ENCODE assay signal across 18 cellular contexts in genomic region chr15:70587896-70588567, GRCh38.
"Had no signal": no experiment of that assay in that cellular context is flagged by ENCODE, and none has a peak within 500 bp of the region (broad histone marks: within the 10 kb centered on the region; RNA-seq: fewer than 3 reads in every experiment).

No MANE protein-coding gene starts in this region.

- DNase-seq: activated CD4-positive, alpha-beta T cell treated with anti-CD3 and anti-CD28 coated beads for 1 hour; activated naive CD4-positive, alpha-beta T cell treated with Interleukin-2 at 50 U/mL for 16 hours; caudate nucleus; dorsolateral prefrontal cortex; foreskin keratinocyte; glutamatergic neuron; hippocampal formation; T-helper 1 cell; transverse colon; WERI-Rb-1 had no signal

- H3K4me1 ChIP-seq: foreskin keratinocyte, prostate gland had no signal

- H3K36me3 Mint-ChIP-seq: brain had no signal

- ATAC-seq: activated T-helper 17 cell treated with anti-CD3 and anti-CD28 coated beads, Interleukin-2, amount 50 U/mL, for 72 hours; foreskin keratinocyte had no signal

- H3K27me3 ChIP-seq: right atrium auricular region had no signal

- H3K27ac ChIP-seq: dorsolateral prefrontal cortex, foreskin keratinocyte, prostate gland, right atrium auricular region, suprapubic skin, transverse colon, WERI-Rb-1 had no signal

- H3K4me1 Mint-ChIP-seq: brain had no signal

- H3K4me3 Mint-ChIP-seq: activated T-helper 17 cell treated with anti-CD3 and anti-CD28 coated beads, Interleukin-2, amount 50 U/mL, for 72 hours; brain; mesothelial cell of epicardium; stimulated activated naive CD8-positive, alpha-beta T cell treated with anti-CD3 and anti-CD28 coated beads, Interleukin-15, Interleukin-2, amounts not matched to agents 100 ng/mL and 50 ng/mL, for 24 hours had no signal

- H3K36me3 ChIP-seq: prostate gland, right atrium auricular region, suprapubic skin, transverse colon, WERI-Rb-1 had no signal

- H3K9me3 ChIP-seq: prostate gland, right atrium auricular region, suprapubic skin had no signal

- H3K9me3 Mint-ChIP-seq: activated T-helper 17 cell treated with anti-CD3 and anti-CD28 coated beads, Interleukin-2, amount 50 U/mL, for 72 hours; stimulated activated naive CD8-positive, alpha-beta T cell treated with anti-CD3 and anti-CD28 coated beads, Interleukin-15, Interleukin-2, amounts not matched to agents 100 ng/mL and 50 ng/mL, for 24 hours had no signal

- H3K4me3 ChIP-seq: dorsolateral prefrontal cortex, lung, prostate gland, right atrium auricular region, suprapubic skin, transverse colon had no signal

- H3K27ac Mint-ChIP-seq: activated T-helper 17 cell treated with anti-CD3 and anti-CD28 coated beads, Interleukin-2, amount 50 U/mL, for 72 hours; brain; mesothelial cell of epicardium; stimulated activated naive CD8-positive, alpha-beta T cell treated with anti-CD3 and anti-CD28 coated beads, Interleukin-15, Interleukin-2, amounts not matched to agents 100 ng/mL and 50 ng/mL, for 24 hours had no signal
